ENCODE assay signal across 13 cellular contexts in genomic region chr3:42070089-42070885, GRCh38. TPM values are rescaled to one million over a fixed set of nuclear protein-coding genes. Genes with fewer than 3 reads are reported as not detected.
A peak's percentile ranks its signal among the peaks of the same experiment; 100 is the strongest.
DNase-seq lines count a peak whose midpoint lies in the region; ATAC-seq and TF ChIP-seq lines count a peak whose summit lies in the region.
"Had no signal": no experiment of that assay in that cellular context is flagged by ENCODE, and none has a peak within 500 bp of the region (broad histone marks: within the 10 kb centered on the region; RNA-seq: fewer than 3 reads in every experiment).

No MANE protein-coding gene starts in this region.

- peak overlapping the region; percentile 77 for H3K9ac ChIP-seq in adipocyte (ENCODE audit: low read length)
- H3K9ac ChIP-seq: SK-N-SH had no signal

- H3K9me3 ChIP-seq in HEK293 (ENCODE audit: control insufficient read depth, insufficient read depth, low read depth, low read length) = no peaks in the 10 kb centered on the region
- H3K9me3 ChIP-seq in adipocyte (ENCODE audit: control insufficient read depth, low read length) = no peaks in the 10 kb centered on the region
- H3K9me3 ChIP-seq in spleen = no peaks in the 10 kb centered on the region
- H3K9me3 ChIP-seq: Caco-2, neutrophil, SK-N-SH had no signal

- H3K4me3 ChIP-seq in HEK293 (ENCODE audit: low read depth, low read length) (no peak overlapping the region), adipocyte (ENCODE audit: low read length) (no peak overlapping the region), spleen (no peak overlapping the region)

- POLR2A ChIA-PET in HEK293 (lab: Yijun Ruan, JAX) = no interaction called here

- H3K27ac ChIP-seq in HEK293 (ENCODE audit: extremely low read depth, low read depth, low read length) (no peak overlapping the region), spleen (peak overlapping the region in 6 of 8 donors; percentile 76 to 85 (median 82))
- H3K27ac ChIP-seq: neutrophil had no signal

- DNase-seq in adipocyte (ENCODE audit: low read depth) (no peak), left colon (peak; percentile 27 to 58), spleen (no peak), T-helper 9 cell (no peak), hypothalamus (lab: John Stamatoyannopoulos, UW) (no peak)
- DNase-seq in stimulated activated naive CD8-positive, alpha-beta T cell treated with anti-CD3 and anti-CD28 coated beads, Interleukin-15, Interleukin-2, amounts not matched to agents 100 U/mL and 50 U/mL, for 24 hours = no peak
- DNase-seq: activated naive CD4-positive, alpha-beta T cell treated with anti-CD3 and anti-CD28 coated beads, Interleukin-2, amount 10 ng/mL, durations not matched to agents 7 days and 5 days; Caco-2; NCI-H524 treated with DMSO at 0.1 percent for 48 hours; SK-N-SH had no signal

- TF ChIP-seq POLR2A in spleen (IDR thresholded peaks at IDR 0.05) = no peak

- ATAC-seq in left colon (peak; percentile 83), GM18517 (IDR thresholded peaks at IDR 0.05; ENCODE audit: unreplicated experiment) (no peak)
- ATAC-seq in stimulated activated naive CD8-positive, alpha-beta T cell treated with anti-CD3 and anti-CD28 coated beads, Interleukin-15, Interleukin-2, amounts not matched to agents 100 U/mL and 50 U/mL, for 24 hours = no peak

- H3K27me3 ChIP-seq in adipocyte (replicated peaks; ENCODE audit: control insufficient read depth, insufficient read depth, low read length) (no peaks in the 10 kb centered on the region), spleen (replicated peaks in 1 of 7) (no peaks in the 10 kb centered on the region)
- H3K27me3 ChIP-seq: neutrophil had no signal

- CTCF ChIA-PET in HEK293 (lab: Yijun Ruan, JAX) = interaction anchor here (1.1 kb wide), 1 partner anchor 27 kb away, joined by 3 read pairs; no protein-coding TSS in a partner anchor

- peaks cover 8% of the 10 kb centered on the region for H3K4me1 ChIP-seq in HEK293 (ENCODE audit: control insufficient read depth, insufficient read depth, low read length)
- H3K4me1 ChIP-seq in adipocyte (ENCODE audit: control insufficient read depth, insufficient read depth, low read length) = peaks cover 75% of the 10 kb centered on the region
- H3K4me1 ChIP-seq in spleen = peaks cover 55 to 98% (median 83%) of the 10 kb centered on the region in 6 donors
- H3K4me1 ChIP-seq: Caco-2 had no signal

- intact Hi-C loops in left colon (cut with DNase I, micrococcal nuclease) = loop anchor here in 1 of 2 donors (10.0 kb wide), 1 partner anchor 55 kb away; no protein-coding TSS in a partner anchor
- intact Hi-C loops in spleen (cut with DNase I; ENCODE audit: low total_unique reads) = no loop called here

- H3K36me3 ChIP-seq in HEK293 (ENCODE audit: control insufficient read depth in 2 of 2, insufficient read depth in 1 of 2, low read length in 2 of 2) (no peaks in the 10 kb centered on the region), adipocyte (ENCODE audit: control insufficient read depth, insufficient read depth, low read length, severe bottlenecking) (no peaks in the 10 kb centered on the region), spleen (no peaks in the 10 kb centered on the region)
- H3K36me3 ChIP-seq: neutrophil had no signal

- WGBS in spleen, 5 donors = 85 to 98% (median 96%) methylated on average over 5 of the region's 5 CpGs

- TF ChIP-seq CTCF in HEK293 (tag by site-specific recombination; IDR thresholded peaks at IDR 0.05) (no peak), spleen (IDR thresholded peaks at IDR 0.05 in 8 of 11, conservative IDR thresholded peaks at IDR 0.05 in 3 of 11) (no peak)

TF ChIP-seq in HEK293, 187 proteins besides CTCF, POLR2A, EP300 and RAD21:
- TF ChIP-seq ZNF777 (tag by site-specific recombination; IDR thresholded peaks at IDR 0.05; ENCODE audit: borderline replicate concordance) = no peak
- no peak for TF ChIP-seq ZNF658 (tag by site-specific recombination; IDR thresholded peaks at IDR 0.05)
- TF ChIP-seq SCRT2 (tag by site-specific recombination; IDR thresholded peaks at IDR 0.05) = 0 out of 2 replicates have a peak, but pooled peaks have one; percentile 34
- TF ChIP-seq SCRT1 (tag by site-specific recombination; IDR thresholded peaks at IDR 0.05; ENCODE audit: borderline replicate concordance) = 0 out of 2 replicates have a peak, but pooled peaks have one; percentile 33
- peak; percentile 52; the same call in 1 of the 2 replicates for TF ChIP-seq OSR2 (tag by site-specific recombination; IDR thresholded peaks at IDR 0.05)
- TF ChIP-seq ZXDB (tag by site-specific recombination; IDR thresholded peaks at IDR 0.05) = 0 out of 2 replicates have a peak, but pooled peaks have one; percentile 21

RNA-seq across cellular contexts. Expression of gene TRAK1, which starts 20.9 kb away (rescaled TPM):
- 10 to 100 TPM; 81.2 to 91.6 TPM for total RNA-seq in left colon
- total RNA-seq in spleen = 10 to 100 TPM; 43.5 to 60.0 (median 49.0) TPM
- polyA plus RNA-seq in spleen = 10 to 100 TPM; 15.4 to 20.0 (median 17.1) TPM

Comparison
In these comparisons a context has a peak if more than half of its experiments do, and no peak if none do; other contexts are left out.
1. DNase-seq: peak in left colon (2 of 2); none in adipocyte (single experiment), spleen (single experiment), T-helper 9 cell (single experiment), hypothalamus (0 of 51) and stimulated activated naive CD8-positive, alpha-beta T cell treated with anti-CD3 and anti-CD28 coated beads, Interleukin-15, Interleukin-2, amounts not matched to agents 100 U/mL and 50 U/mL, for 24 hours (single experiment).